Comparison of ENCODE assay signal across 7 cellular contexts in the genomic region with DNA sequence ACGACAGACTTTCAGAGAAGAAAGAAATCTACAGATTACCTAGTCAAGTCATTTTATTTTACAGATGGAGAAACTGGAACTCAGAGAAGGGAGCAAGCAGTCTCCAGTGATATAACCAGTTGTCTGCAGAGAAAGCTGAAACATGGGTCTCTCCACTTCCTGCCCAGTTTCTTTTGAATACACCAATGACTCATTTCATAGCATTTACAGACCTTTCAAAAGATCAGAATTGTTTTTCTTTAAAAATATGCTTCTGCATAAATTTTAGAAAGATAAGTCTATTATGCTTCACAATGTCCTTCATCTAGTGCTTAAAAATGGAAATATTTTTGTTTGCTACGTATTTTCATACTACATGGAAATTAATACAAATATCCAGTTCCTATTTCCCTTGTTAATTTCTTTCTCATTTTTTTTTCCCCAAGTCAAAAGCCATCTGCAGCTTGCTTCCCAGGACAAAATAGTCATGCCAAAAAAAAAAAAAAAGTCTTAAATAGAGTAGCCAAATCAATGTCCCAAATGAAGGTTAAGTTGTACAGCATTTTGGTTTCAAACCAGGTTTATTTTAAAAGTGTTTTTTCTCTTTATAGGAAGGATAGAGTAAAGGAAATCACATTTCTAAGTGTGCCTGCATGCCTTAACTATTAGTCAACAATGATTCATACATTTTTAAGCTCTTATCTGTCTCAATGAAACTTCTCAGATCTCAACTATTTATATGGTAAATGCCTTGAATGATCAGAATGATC. TPM values are rescaled to one million over a fixed set of nuclear protein-coding genes. Genes with fewer than 3 reads are reported as not detected.
DNase-seq lines count a peak whose midpoint lies in the region; ATAC-seq and TF ChIP-seq lines count a peak whose summit lies in the region.

No MANE protein-coding gene starts in this region.

- no peak for TF ChIP-seq POLR2A in HCT116 (IDR thresholded peaks at IDR 0.05; ENCODE audit: borderline replicate concordance, extremely low read depth, insufficient read depth, insufficient read length)

- H3K4me3 Mint-ChIP-seq in MCF 10A (ENCODE audit: unreplicated experiment): peak overlapping the region; percentile 14

- H2AFZ ChIP-seq in HCT116 (ENCODE audit: low read depth, low read length, poor library complexity, severe bottlenecking) (no peak overlapping the region), Loucy (ENCODE audit: low read length) (no peak overlapping the region; the same call in 1 of the 2 replicates)

- no peaks in the 10 kb centered on the region for H3K27me3 ChIP-seq in HCT116 (ENCODE audit: insufficient read depth, low read length)
- H3K27me3 ChIP-seq in Loucy (ENCODE audit: insufficient read depth, low read length, poor library complexity, severe bottlenecking): no peaks in the 10 kb centered on the region

- H3K36me3 Mint-ChIP-seq in MCF 10A (ENCODE audit: insufficient read depth, unreplicated experiment): no peaks in the 10 kb centered on the region

- CTCF ChIA-PET in HCT116 (lab: Charles Lee): interaction anchor here (1.1 to 2.7 kb wide), 4 partner anchors 11 to 172 kb away, joined by 4 to 11 read pairs (median 6); no protein-coding TSS in a partner anchor
- CTCF ChIA-PET in MCF 10A (lab: Yijun Ruan, JAX): interaction anchor here (0.5 to 1.1 kb wide), 3 partner anchors 19 to 396 kb away, joined by 3 read pairs; no protein-coding TSS in a partner anchor

- TF ChIP-seq RAD21 in HCT116 (IDR thresholded peaks at IDR 0.05; ENCODE audit: low read depth): peak; percentile 11; the same call in 1 of the 2 replicates

- H3F3A ChIP-seq in Loucy (ENCODE audit: low read depth): no peaks in the 10 kb centered on the region

- no peaks in the 10 kb centered on the region for H3K36me3 ChIP-seq in HCT116 (ENCODE audit: control insufficient read depth in 1 of 2, insufficient read depth in 2 of 2, low read length in 2 of 2)
- H3K36me3 ChIP-seq in Loucy (ENCODE audit: insufficient read depth, low read length): no peaks in the 10 kb centered on the region
- H3K36me3 ChIP-seq in mucosa of descending colon (ENCODE audit: low read depth): no peaks in the 10 kb centered on the region

- peak; percentile 84 for ATAC-seq in GM18517 (IDR thresholded peaks at IDR 0.05; ENCODE audit: unreplicated experiment)
- ATAC-seq in HCT116: peak; percentile 71
- ATAC-seq in mucosa of descending colon: peak; percentile 49

- BruUV-seq in HCT116 (replicated peaks; lab: Mats Ljungman, UMichigan) (no TSS peak), MCF 10A (replicated peaks; lab: Mats Ljungman, UMichigan) (no TSS peak)

- H3K4me2 ChIP-seq in HCT116 (ENCODE audit: low read length) (peak overlapping the region; percentile 77), Loucy (ENCODE audit: low read depth, low read length, poor library complexity, severe bottlenecking) (peak overlapping the region; percentile 74)

- peaks cover 88 to 90% of the 10 kb centered on the region in 2 experiments for H3K4me1 ChIP-seq in HCT116 (ENCODE audit: control insufficient read depth in 1 of 2, insufficient read depth in 2 of 2, low read length in 2 of 2)
- peaks cover 36% of the 10 kb centered on the region for H3K4me1 ChIP-seq in Loucy (ENCODE audit: insufficient read depth, low read length, poor library complexity, severe bottlenecking)
- no peaks in the 10 kb centered on the region for H3K4me1 ChIP-seq in mucosa of descending colon (ENCODE audit: low read depth)

- no peaks in the 10 kb centered on the region for H3K9me3 Mint-ChIP-seq in MCF 10A (ENCODE audit: unreplicated experiment)

- no peaks in the 10 kb centered on the region for H3K9me3 ChIP-seq in HCT116 (ENCODE audit: control insufficient read depth in 1 of 2, insufficient read depth in 1 of 2, low read depth in 1 of 2, low read length in 2 of 2)
- no peaks in the 10 kb centered on the region for H3K9me3 ChIP-seq in Loucy (ENCODE audit: insufficient read depth, low read depth, low read length)
- H3K9me3 ChIP-seq in mucosa of descending colon: no peaks in the 10 kb centered on the region

- TF ChIP-seq CTCF in HCT116 (IDR thresholded peaks at IDR 0.05 in 2 of 3, conservative IDR thresholded peaks at IDR 0.05 in 1 of 3; ENCODE audit: borderline replicate concordance in 1 of 3, insufficient read depth in 1 of 3, low read depth in 2 of 3, low read length in 2 of 3): no peak
- TF ChIP-seq CTCF in Loucy (conservative IDR thresholded peaks at IDR 0.05; ENCODE audit: low read length): no peak
- TF ChIP-seq CTCF in MCF 10A (IDR thresholded peaks at IDR 0.05; ENCODE audit: unreplicated experiment): no peak
- TF ChIP-seq CTCF in mucosa of descending colon (IDR thresholded peaks at IDR 0.05): no peak

- H3K9me2 ChIP-seq in HCT116 (ENCODE audit: insufficient read depth) (no peaks in the 10 kb centered on the region), Loucy (replicated peaks; ENCODE audit: low read depth, low read length) (no peaks in the 10 kb centered on the region)

- intact Hi-C loops in HCT116 (cut with micrococcal nuclease): loop anchor here (2.0 kb wide), 1 partner anchor 76 kb away; no protein-coding TSS in a partner anchor
- intact Hi-C loops in MCF 10A (cut with micrococcal nuclease): loop anchor here (1.0 to 10.0 kb wide), 2 partner anchors 36 to 178 kb away; no protein-coding TSS in a partner anchor
- intact Hi-C loops in mucosa of descending colon (cut with DNase I, micrococcal nuclease): no loop called here
- intact Hi-C loops in posterior cingulate gyrus (cut with DNase I): no loop called here

- H3K79me2 ChIP-seq in HCT116 (ENCODE audit: insufficient read depth, low read length): peaks cover 81% of the 10 kb centered on the region
- H3K79me2 ChIP-seq in Loucy (ENCODE audit: insufficient read depth, low read length): peaks cover 25% of the 10 kb centered on the region

- DNase-seq in HCT116 (ENCODE audit: low read depth, low spot score) (peak; percentile 80), MCF 10A (ENCODE audit: unreplicated experiment) (peak; percentile 63), mucosa of descending colon (no peak), COR-L47 (lab: John Stamatoyannopoulos, UW) (no peak), posterior cingulate gyrus (no peak)

- RAD21 ChIA-PET in HCT116 (lab: Charles Lee; ENCODE audit: low non-redundant PET in 1 of 2, low total read pairs in 2 of 2, uncharacterized antibody in 2 of 2, unreplicated experiment in 2 of 2): interaction anchor here in 1 of 2 experiments (0.9 kb wide), 1 partner anchor 11 kb away, joined by 3 read pairs; no protein-coding TSS in a partner anchor

- POLR2A ChIA-PET in HCT116 (lab: Charles Lee): interaction anchor here (0.9 to 2.0 kb wide), 9 partner anchors 9 to 183 kb away, joined by 3 to 8 read pairs (median 5); no protein-coding TSS in a partner anchor
- POLR2A ChIA-PET in MCF 10A (lab: Yijun Ruan, JAX): interaction anchor here (0.6 to 4.3 kb wide), 12 partner anchors 10 to 1130 kb away, joined by 3 to 35 read pairs (median 3); a partner anchor contains a TSS

- H3K9ac ChIP-seq in HCT116 (ENCODE audit: low read length) (peak overlapping the region; percentile 66), Loucy (ENCODE audit: low read depth, low read length, poor library complexity, severe bottlenecking) (peak overlapping the region; percentile 60)

- no peaks in the 10 kb centered on the region for H3K27me3 Mint-ChIP-seq in MCF 10A (ENCODE audit: insufficient read depth, unreplicated experiment)

- H3K27ac ChIP-seq in HCT116 (ENCODE audit: low read depth, low read length): peak overlapping the region; percentile 97

- H3K27ac Mint-ChIP-seq in MCF 10A (ENCODE audit: low read depth, unreplicated experiment): peak overlapping the region; percentile 90

- no peaks in the 10 kb centered on the region for H4K20me1 ChIP-seq in HCT116 (ENCODE audit: insufficient read depth)
- no peaks in the 10 kb centered on the region for H4K20me1 ChIP-seq in Loucy (ENCODE audit: insufficient read depth, low read length, poor library complexity, severe bottlenecking)

- peaks cover 45% of the 10 kb centered on the region for H3K4me1 Mint-ChIP-seq in MCF 10A (ENCODE audit: insufficient read depth, unreplicated experiment)

- peak overlapping the region in 1 of 2 experiments; percentile 42; a peak in 2 of 4 replicates for H3K4me3 ChIP-seq in HCT116 (replicated peaks in 1 of 2; ENCODE audit: low read depth in 1 of 2, low read length in 2 of 2)
- H3K4me3 ChIP-seq in Loucy (ENCODE audit: low read length, poor library complexity, severe bottlenecking): peak overlapping the region; percentile 45
- H3K4me3 ChIP-seq in mucosa of descending colon: no peak overlapping the region

TF ChIP-seq in HCT116, 20 proteins besides CTCF, POLR2A, EP300 and RAD21 (continues in another document):
- TF ChIP-seq YY1 (IDR thresholded peaks at IDR 0.05; ENCODE audit: extremely low read depth, insufficient replicate concordance, low read depth, low read length) (peak; percentile 44), EGR1 (IDR thresholded peaks at IDR 0.05; ENCODE audit: low read depth) (no peak), SRF (IDR thresholded peaks at IDR 0.05; ENCODE audit: low read depth) (peak; percentile 72), ZFX (IDR thresholded peaks at IDR 0.05) (no peak), JUND (IDR thresholded peaks at IDR 0.05) (peak; percentile 92), CEBPB (IDR thresholded peaks at IDR 0.05; ENCODE audit: low read depth) (peak; percentile 20; the same call in 1 of the 2 replicates), EZH2phosphoT487 (IDR thresholded peaks at IDR 0.05; ENCODE audit: borderline replicate concordance) (no peak), SIN3A (IDR thresholded peaks at IDR 0.05; ENCODE audit: low read depth) (peak; percentile 50; the same call in 1 of the 2 replicates), SP1 (IDR thresholded peaks at IDR 0.05; ENCODE audit: low read depth) (peak; percentile 85), ELF1 (IDR thresholded peaks at IDR 0.05; ENCODE audit: borderline replicate concordance, low read depth) (peak; percentile 34; the same call in 1 of the 2 replicates), TCF7L2 (IDR thresholded peaks at IDR 0.05; ENCODE audit: borderline replicate concordance, extremely low read depth, insufficient read depth, insufficient read length) (peak; percentile 45), EZH2 (IDR thresholded peaks at IDR 0.05) (no peak), FOSL1 (IDR thresholded peaks at IDR 0.05; ENCODE audit: low read depth) (peak; percentile 96)
- TF ChIP-seq, protein P1, sequence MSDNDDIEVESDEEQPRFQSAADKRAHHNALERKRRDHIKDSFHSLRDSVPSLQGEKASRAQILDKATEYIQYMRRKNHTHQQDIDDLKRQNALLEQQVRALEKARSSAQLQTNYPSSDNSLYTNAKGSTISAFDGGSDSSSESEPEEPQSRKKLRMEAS (IDR thresholded peaks at IDR 0.05): 0 out of 2 replicates have a peak, but pooled peaks have one; percentile 28

RNA-seq across cellular contexts. Expression of a gene that starts 36.9 kb away (rescaled TPM):
- total RNA-seq in HCT116 (2021; ENCODE audit: unreplicated experiment): 70.3 TPM
- polyA plus RNA-seq in HCT116 (2012): 20.1 and 25.5 TPM in 2 replicates
- total RNA-seq in MCF 10A (2022): 14.6 and 22.9 TPM in 2 replicates
- total RNA-seq in mucosa of descending colon: 10 to 100 TPM; 17.6 to 24.3 (median 20.1) TPM

Comparison
In these comparisons a context has a peak if more than half of its experiments do, and no peak if none do; other contexts are left out.
1. DNase-seq: peak in HCT116 (single experiment) and MCF 10A (single experiment); none in mucosa of descending colon (0 of 3), COR-L47 (single experiment) and posterior cingulate gyrus (0 of 10).
2. intact Hi-C loops: an anchor here in HCT116 (2.0 kb wide) and MCF 10A (1.0 to 10.0 kb wide); none called in mucosa of descending colon and posterior cingulate gyrus.
3. Peak in every context shown above with its lines, with median percentiles within 50 percentile points of each other: ATAC-seq.